ENCODE assay signal across 29 cellular contexts in the genomic region with DNA sequence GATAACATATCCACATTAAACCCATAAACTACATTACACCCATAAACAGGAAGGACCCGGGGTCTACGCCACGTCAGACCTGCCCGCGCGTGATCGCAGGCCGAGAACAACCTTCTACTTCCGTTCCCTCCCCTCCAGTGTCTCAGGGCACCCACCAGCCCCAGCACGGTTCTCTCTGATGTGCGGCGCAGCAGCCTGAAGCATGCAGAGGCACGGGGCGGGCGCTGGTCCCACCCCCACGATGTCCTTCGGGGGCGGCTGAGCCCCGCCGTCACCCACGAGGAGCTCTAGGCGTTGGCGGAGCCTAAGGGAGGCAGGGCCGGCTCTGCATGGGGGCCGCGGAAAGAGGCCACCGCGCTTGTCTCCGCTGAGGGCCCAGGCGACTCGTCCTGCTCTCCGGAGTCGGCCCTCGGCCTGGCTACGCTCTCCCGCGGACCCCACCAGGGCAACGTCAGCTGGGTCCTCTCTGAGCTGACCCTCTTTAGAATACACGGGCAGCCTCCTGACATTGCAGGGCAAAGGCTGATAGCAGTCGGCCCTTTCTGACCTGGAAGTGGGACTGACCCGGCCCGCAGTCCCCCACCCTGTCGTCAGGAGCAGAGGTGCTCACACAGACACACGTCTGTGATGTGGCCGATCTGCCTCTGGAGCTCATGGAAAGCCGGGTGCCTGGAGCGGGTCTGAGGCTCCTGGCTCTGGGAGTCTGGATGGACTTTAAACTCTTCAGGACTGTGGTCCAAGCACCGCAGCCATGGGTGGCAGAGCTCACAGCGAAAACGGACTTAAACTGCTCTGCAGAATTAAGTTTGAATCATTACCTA.
"Had no signal": no experiment of that assay in that cellular context is flagged by ENCODE, and none has a peak within 500 bp of the region (broad histone marks: within the 10 kb centered on the region; RNA-seq: fewer than 3 reads in every experiment).

No MANE protein-coding gene starts in this region.

- DNase-seq: activated CD4-positive, alpha-beta T cell treated with anti-CD3 and anti-CD28 coated beads for 1 hour; activated CD4-positive, alpha-beta T cell treated with anti-CD3 and anti-CD28 coated beads, Interleukin-2, amount 50 U/mL, for 1 hour; activated CD8-positive, alpha-beta T cell treated with anti-CD3 and anti-CD28 coated beads for 36 hours; activated T-cell treated with anti-CD3 and anti-CD28 coated beads, Interleukin-2, amount 50 U/mL, for 48 hours; body of pancreas; effector memory CD4-positive, alpha-beta T cell; islet precursor cell; left colon; naive B cell; sigmoid colon; stimulated activated CD4-positive, alpha-beta T cell treated with anti-CD3 and anti-CD28 coated beads, Interleukin-1b, Interleukin-23, amount 100 ng/mL, for 48 hours; stimulated activated CD4-positive, alpha-beta T cell treated with anti-CD3 and anti-CD28 coated beads, Interleukin-4, amount 100 ng/mL, for 4 hours; stimulated activated CD8-positive, alpha-beta memory T cell treated with anti-CD3 and anti-CD28 coated beads, Interleukin-4, amount 100 ng/mL, for 48 hours; stimulated activated naive CD8-positive, alpha-beta T cell treated with anti-CD3 and anti-CD28 coated beads, Interleukin-15, amount 100 ng/mL, for 72 hours; T-helper 17 cell; T1000; uterus had no signal

- H3K9me3 Mint-ChIP-seq: activated CD8-positive, alpha-beta T cell treated with anti-CD3 and anti-CD28 coated beads for 36 hours; activated naive CD4-positive, alpha-beta T cell treated with anti-CD3 and anti-CD28 coated beads, Interleukin-2, amount 50 U/mL, for 72 hours; activated T-helper 2 cell treated with anti-CD3 and anti-CD28 coated beads, Interferon-gamma antibody, Interleukin-2, Interleukin-4, amounts not matched to agents 10 μg/mL and 5 μg/mL and 100 μg/mL, durations not matched to agents 14 hours and 24 hours and 36 hours; naive B cell; neural crest cell; stimulated activated memory B cell treated with anti-CD40 and anti-IgM and Interleukin-4, amounts not matched to agents 10 μg/mL and 1 μg/mL and 100 μg/mL, for 72 hours; stimulated activated naive CD8-positive, alpha-beta T cell treated with anti-CD3 and anti-CD28 coated beads, Interleukin-15, amount 100 ng/mL, for 72 hours; type B pancreatic cell had no signal

- H3K4me1 ChIP-seq: sigmoid colon, uterus had no signal

- H3K27me3 Mint-ChIP-seq: activated CD8-positive, alpha-beta T cell treated with anti-CD3 and anti-CD28 coated beads for 36 hours; stimulated activated memory B cell treated with anti-CD40 and anti-IgM and Interleukin-4, amounts not matched to agents 10 μg/mL and 1 μg/mL and 100 μg/mL, for 72 hours had no signal

- H3K36me3 Mint-ChIP-seq: activated naive CD4-positive, alpha-beta T cell treated with anti-CD3 and anti-CD28 coated beads, Interleukin-2, amount 50 U/mL, for 72 hours; naive B cell; stimulated activated memory B cell treated with anti-CD40 and anti-IgM and Interleukin-4, amounts not matched to agents 10 μg/mL and 1 μg/mL and 100 μg/mL, for 72 hours; type B pancreatic cell had no signal

- H3K4me3 ChIP-seq: body of pancreas, cardiac muscle cell, coronary artery, dorsolateral prefrontal cortex, gastroesophageal sphincter, hepatocyte, lung, sigmoid colon, smooth muscle cell, uterus had no signal

- H3K27ac Mint-ChIP-seq: activated CD8-positive, alpha-beta T cell treated with anti-CD3 and anti-CD28 coated beads for 36 hours; activated T-helper 2 cell treated with anti-CD3 and anti-CD28 coated beads, Interferon-gamma antibody, Interleukin-2, Interleukin-4, amounts not matched to agents 10 μg/mL and 5 μg/mL and 100 μg/mL, durations not matched to agents 14 hours and 24 hours and 36 hours; naive B cell; stimulated activated memory B cell treated with anti-CD40 and anti-IgM and Interleukin-4, amounts not matched to agents 10 μg/mL and 1 μg/mL and 100 μg/mL, for 72 hours; stimulated activated naive CD8-positive, alpha-beta T cell treated with anti-CD3 and anti-CD28 coated beads, Interleukin-15, amount 100 ng/mL, for 72 hours; T-helper 17 cell; type B pancreatic cell had no signal

- H3K79me2 ChIP-seq: hepatocyte had no signal

- H3K27me3 ChIP-seq: body of pancreas, hepatocyte, uterus had no signal

- H3K9me3 ChIP-seq: body of pancreas, gastroesophageal sphincter, sigmoid colon, uterus had no signal

- ATAC-seq: activated CD8-positive, alpha-beta T cell treated with anti-CD3 and anti-CD28 coated beads for 36 hours; activated naive CD4-positive, alpha-beta T cell treated with anti-CD3 and anti-CD28 coated beads, Interleukin-2, amount 50 U/mL, for 72 hours; body of pancreas; left colon; stimulated activated memory B cell treated with anti-CD40 and anti-IgM and Interleukin-4, amounts not matched to agents 10 μg/mL and 1 μg/mL and 100 μg/mL, for 72 hours; stimulated activated naive CD8-positive, alpha-beta T cell treated with anti-CD3 and anti-CD28 coated beads, Interleukin-15, amount 100 ng/mL, for 72 hours; T-helper 17 cell had no signal

- H3K36me3 ChIP-seq: cardiac muscle cell, gastroesophageal sphincter, sigmoid colon, uterus had no signal

- H3K27ac ChIP-seq: body of pancreas, cardiac muscle cell, coronary artery, dorsolateral prefrontal cortex, gastroesophageal sphincter, hepatocyte, sigmoid colon, uterus had no signal

- H3K4me1 Mint-ChIP-seq: naive B cell; stimulated activated memory B cell treated with anti-CD40 and anti-IgM and Interleukin-4, amounts not matched to agents 10 μg/mL and 1 μg/mL and 100 μg/mL, for 72 hours; stimulated activated naive CD8-positive, alpha-beta T cell treated with anti-CD3 and anti-CD28 coated beads, Interleukin-15, amount 100 ng/mL, for 72 hours; T-helper 17 cell had no signal

- H3K4me2 ChIP-seq: hepatocyte, smooth muscle cell had no signal

- H2AFZ ChIP-seq: hepatocyte had no signal

- H3K4me3 Mint-ChIP-seq: activated CD8-positive, alpha-beta T cell treated with anti-CD3 and anti-CD28 coated beads for 36 hours; naive B cell; neural crest cell; stimulated activated memory B cell treated with anti-CD40 and anti-IgM and Interleukin-4, amounts not matched to agents 10 μg/mL and 1 μg/mL and 100 μg/mL, for 72 hours; stimulated activated naive CD8-positive, alpha-beta T cell treated with anti-CD3 and anti-CD28 coated beads, Interleukin-15, amount 100 ng/mL, for 72 hours; T-helper 17 cell; type B pancreatic cell had no signal
